ENCODE assay signal across 6 cellular contexts in genomic region chr7:117679120-117679519, GRCh38.
"Had no signal": no experiment of that assay in that cellular context is flagged by ENCODE, and none has a peak within 500 bp of the region (broad histone marks: within the 10 kb centered on the region; RNA-seq: fewer than 3 reads in every experiment).

No MANE protein-coding gene starts in this region.

- H3K27ac ChIP-seq: HL-60, KMS-11 had no signal

- H3K4me2 ChIP-seq: KMS-11 had no signal

- DNase-seq: IMR-90, KBM-7, KG1 had no signal

- H3K9ac ChIP-seq: KMS-11 had no signal

- FAIRE-seq: HTR-8/SVneo had no signal
